Comparison of ENCODE assay signal across 1 cellular context in the genomic region with DNA sequence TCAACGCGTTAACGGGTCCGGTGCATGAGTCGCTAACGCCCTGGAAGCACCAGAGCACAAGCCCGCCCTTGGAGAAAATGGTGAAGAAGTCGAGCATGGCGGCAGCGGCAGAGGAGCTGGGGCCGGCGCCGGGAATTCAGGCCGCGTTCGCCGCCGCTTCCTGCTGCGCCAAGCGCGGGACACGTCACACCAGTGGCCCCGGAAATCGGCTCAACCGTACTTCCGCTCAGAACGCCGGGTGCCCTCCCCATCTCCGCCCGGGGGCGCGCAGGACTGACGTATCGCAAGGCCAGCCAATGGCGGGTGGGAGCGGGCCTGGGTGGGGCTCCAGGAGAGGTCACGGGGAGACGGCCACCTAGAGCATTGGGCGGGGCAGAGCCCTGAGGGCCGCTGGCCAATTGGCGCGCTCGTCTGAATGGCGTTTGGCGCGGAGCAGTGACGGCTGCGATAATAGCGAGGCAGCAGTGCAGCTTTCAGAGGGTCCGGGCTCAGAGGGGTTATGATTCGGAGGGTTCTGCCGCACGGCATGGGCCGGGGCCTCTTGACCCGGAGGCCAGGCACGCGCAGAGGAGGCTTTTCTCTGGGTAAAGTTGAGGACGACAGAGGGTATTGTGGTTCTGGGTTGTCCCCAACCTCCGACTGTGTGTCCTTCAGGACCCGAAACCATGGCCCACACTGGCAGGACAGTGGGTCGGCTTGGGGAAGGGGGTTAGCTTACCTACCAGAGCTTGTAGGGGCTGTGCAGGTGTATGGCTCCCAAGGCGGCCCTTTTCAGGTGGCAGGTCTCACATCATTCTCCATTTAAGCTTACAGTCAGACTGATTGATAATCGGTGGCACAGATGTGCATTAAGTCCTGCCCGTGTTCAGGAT.
TF ChIP-seq lines count a peak whose summit lies in the region.

A gene (plus strand): TSS at position 447 of the 872 bp plus-strand sequence. CDS start 53 bp downstream, at position 500.
A gene with protein sequence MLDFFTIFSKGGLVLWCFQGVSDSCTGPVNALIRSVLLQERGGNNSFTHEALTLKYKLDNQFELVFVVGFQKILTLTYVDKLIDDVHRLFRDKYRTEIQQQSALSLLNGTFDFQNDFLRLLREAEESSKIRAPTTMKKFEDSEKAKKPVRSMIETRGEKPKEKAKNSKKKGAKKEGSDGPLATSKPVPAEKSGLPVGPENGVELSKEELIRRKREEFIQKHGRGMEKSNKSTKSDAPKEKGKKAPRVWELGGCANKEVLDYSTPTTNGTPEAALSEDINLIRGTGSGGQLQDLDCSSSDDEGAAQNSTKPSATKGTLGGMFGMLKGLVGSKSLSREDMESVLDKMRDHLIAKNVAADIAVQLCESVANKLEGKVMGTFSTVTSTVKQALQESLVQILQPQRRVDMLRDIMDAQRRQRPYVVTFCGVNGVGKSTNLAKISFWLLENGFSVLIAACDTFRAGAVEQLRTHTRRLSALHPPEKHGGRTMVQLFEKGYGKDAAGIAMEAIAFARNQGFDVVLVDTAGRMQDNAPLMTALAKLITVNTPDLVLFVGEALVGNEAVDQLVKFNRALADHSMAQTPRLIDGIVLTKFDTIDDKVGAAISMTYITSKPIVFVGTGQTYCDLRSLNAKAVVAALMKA (minus strand): TSS at position 188 of the 872 bp plus-strand sequence. CDS start 91 bp downstream, at position 97.

TF ChIP-seq in HepG2, 621 proteins besides CTCF, POLR2A, EP300 and RAD21 (continued from another document and continues in another):
- TF ChIP-seq, protein P1, sequence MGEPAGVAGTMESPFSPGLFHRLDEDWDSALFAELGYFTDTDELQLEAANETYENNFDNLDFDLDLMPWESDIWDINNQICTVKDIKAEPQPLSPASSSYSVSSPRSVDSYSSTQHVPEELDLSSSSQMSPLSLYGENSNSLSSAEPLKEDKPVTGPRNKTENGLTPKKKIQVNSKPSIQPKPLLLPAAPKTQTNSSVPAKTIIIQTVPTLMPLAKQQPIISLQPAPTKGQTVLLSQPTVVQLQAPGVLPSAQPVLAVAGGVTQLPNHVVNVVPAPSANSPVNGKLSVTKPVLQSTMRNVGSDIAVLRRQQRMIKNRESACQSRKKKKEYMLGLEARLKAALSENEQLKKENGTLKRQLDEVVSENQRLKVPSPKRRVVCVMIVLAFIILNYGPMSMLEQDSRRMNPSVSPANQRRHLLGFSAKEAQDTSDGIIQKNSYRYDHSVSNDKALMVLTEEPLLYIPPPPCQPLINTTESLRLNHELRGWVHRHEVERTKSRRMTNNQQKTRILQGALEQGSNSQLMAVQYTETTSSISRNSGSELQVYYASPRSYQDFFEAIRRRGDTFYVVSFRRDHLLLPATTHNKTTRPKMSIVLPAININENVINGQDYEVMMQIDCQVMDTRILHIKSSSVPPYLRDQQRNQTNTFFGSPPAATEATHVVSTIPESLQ (CRISPR knock-in tag; conservative IDR thresholded peaks at IDR 0.05) = no peak
- TF ChIP-seq, protein P2, sequence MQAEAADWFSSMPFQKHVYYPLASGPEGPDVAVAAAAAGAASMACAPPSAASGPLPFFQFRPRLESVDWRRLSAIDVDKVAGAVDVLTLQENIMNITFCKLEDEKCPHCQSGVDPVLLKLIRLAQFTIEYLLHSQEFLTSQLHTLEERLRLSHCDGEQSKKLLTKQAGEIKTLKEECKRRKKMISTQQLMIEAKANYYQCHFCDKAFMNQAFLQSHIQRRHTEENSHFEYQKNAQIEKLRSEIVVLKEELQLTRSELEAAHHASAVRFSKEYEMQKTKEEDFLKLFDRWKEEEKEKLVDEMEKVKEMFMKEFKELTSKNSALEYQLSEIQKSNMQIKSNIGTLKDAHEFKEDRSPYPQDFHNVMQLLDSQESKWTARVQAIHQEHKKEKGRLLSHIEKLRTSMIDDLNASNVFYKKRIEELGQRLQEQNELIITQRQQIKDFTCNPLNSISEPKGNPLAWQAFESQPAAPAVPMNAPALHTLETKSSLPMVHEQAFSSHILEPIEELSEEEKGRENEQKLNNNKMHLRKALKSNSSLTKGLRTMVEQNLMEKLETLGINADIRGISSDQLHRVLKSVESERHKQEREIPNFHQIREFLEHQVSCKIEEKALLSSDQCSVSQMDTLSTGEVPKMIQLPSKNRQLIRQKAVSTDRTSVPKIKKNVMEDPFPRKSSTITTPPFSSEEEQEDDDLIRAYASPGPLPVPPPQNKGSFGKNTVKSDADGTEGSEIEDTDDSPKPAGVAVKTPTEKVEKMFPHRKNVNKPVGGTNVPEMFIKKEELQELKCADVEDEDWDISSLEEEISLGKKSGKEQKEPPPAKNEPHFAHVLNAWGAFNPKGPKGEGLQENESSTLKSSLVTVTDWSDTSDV (CRISPR knock-in tag; IDR thresholded peaks at IDR 0.05) = no peak
- TF ChIP-seq, protein P3, sequence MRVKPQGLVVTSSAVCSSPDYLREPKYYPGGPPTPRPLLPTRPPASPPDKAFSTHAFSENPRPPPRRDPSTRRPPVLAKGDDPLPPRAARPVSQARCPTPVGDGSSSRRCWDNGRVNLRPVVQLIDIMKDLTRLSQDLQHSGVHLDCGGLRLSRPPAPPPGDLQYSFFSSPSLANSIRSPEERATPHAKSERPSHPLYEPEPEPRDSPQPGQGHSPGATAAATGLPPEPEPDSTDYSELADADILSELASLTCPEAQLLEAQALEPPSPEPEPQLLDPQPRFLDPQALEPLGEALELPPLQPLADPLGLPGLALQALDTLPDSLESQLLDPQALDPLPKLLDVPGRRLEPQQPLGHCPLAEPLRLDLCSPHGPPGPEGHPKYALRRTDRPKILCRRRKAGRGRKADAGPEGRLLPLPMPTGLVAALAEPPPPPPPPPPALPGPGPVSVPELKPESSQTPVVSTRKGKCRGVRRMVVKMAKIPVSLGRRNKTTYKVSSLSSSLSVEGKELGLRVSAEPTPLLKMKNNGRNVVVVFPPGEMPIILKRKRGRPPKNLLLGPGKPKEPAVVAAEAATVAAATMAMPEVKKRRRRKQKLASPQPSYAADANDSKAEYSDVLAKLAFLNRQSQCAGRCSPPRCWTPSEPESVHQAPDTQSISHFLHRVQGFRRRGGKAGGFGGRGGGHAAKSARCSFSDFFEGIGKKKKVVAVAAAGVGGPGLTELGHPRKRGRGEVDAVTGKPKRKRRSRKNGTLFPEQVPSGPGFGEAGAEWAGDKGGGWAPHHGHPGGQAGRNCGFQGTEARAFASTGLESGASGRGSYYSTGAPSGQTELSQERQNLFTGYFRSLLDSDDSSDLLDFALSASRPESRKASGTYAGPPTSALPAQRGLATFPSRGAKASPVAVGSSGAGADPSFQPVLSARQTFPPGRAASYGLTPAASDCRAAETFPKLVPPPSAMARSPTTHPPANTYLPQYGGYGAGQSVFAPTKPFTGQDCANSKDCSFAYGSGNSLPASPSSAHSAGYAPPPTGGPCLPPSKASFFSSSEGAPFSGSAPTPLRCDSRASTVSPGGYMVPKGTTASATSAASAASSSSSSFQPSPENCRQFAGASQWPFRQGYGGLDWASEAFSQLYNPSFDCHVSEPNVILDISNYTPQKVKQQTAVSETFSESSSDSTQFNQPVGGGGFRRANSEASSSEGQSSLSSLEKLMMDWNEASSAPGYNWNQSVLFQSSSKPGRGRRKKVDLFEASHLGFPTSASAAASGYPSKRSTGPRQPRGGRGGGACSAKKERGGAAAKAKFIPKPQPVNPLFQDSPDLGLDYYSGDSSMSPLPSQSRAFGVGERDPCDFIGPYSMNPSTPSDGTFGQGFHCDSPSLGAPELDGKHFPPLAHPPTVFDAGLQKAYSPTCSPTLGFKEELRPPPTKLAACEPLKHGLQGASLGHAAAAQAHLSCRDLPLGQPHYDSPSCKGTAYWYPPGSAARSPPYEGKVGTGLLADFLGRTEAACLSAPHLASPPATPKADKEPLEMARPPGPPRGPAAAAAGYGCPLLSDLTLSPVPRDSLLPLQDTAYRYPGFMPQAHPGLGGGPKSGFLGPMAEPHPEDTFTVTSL (CRISPR knock-in tag; IDR thresholded peaks at IDR 0.05; ENCODE audit: borderline replicate concordance) = no peak
- TF ChIP-seq, protein P4, sequence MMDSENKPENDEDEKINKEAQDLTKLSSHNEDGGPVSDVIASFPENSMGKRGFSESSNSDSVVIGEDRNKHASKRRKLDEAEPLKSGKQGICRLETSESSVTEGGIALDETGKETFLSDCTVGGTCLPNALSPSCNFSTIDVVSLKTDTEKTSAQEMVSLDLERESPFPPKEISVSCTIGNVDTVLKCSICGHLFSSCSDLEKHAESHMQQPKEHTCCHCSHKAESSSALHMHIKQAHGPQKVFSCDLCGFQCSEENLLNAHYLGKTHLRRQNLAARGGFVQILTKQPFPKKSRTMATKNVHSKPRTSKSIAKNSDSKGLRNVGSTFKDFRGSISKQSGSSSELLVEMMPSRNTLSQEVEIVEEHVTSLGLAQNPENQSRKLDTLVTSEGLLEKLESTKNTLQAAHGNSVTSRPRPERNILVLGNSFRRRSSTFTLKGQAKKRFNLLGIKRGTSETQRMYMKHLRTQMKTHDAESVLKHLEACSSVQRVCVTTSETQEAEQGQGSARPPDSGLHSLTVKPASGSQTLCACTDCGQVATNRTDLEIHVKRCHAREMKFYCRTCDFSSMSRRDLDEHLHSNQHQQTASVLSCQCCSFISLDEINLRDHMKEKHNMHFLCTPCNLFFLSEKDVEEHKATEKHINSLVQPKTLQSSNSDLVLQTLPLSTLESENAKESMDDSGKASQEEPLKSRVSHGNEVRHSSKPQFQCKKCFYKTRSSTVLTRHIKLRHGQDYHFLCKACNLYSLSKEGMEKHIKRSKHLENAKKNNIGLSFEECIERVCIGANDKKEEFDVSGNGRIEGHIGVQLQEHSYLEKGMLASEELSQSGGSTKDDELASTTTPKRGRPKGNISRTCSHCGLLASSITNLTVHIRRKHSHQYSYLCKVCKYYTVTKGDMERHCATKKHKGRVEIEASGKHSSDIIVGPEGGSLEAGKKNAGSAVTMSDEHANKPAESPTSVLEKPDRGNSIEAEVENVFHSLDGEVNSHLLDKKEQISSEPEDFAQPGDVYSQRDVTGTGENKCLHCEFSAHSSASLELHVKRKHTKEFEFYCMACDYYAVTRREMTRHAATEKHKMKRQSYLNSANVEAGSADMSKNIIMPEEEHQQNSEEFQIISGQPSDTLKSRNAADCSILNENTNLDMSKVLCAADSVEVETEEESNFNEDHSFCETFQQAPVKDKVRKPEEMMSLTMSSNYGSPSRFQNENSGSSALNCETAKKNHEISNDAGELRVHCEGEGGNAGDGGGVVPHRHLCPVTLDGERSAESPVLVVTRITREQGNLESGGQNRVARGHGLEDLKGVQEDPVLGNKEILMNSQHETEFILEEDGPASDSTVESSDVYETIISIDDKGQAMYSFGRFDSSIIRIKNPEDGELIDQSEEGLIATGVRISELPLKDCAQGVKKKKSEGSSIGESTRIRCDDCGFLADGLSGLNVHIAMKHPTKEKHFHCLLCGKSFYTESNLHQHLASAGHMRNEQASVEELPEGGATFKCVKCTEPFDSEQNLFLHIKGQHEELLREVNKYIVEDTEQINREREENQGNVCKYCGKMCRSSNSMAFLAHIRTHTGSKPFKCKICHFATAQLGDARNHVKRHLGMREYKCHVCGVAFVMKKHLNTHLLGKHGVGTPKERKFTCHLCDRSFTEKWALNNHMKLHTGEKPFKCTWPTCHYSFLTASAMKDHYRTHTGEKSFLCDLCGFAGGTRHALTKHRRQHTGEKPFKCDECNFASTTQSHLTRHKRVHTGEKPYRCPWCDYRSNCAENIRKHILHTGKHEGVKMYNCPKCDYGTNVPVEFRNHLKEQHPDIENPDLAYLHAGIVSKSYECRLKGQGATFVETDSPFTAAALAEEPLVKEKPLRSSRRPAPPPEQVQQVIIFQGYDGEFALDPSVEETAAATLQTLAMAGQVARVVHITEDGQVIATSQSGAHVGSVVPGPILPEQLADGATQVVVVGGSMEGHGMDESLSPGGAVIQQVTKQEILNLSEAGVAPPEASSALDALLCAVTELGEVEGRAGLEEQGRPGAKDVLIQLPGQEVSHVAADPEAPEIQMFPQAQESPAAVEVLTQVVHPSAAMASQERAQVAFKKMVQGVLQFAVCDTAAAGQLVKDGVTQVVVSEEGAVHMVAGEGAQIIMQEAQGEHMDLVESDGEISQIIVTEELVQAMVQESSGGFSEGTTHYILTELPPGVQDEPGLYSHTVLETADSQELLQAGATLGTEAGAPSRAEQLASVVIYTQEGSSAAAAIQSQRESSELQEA (CRISPR knock-in tag; IDR thresholded peaks at IDR 0.05; ENCODE audit: not compliant biosample characterization) = peak; percentile 85
- TF ChIP-seq, protein P5, sequence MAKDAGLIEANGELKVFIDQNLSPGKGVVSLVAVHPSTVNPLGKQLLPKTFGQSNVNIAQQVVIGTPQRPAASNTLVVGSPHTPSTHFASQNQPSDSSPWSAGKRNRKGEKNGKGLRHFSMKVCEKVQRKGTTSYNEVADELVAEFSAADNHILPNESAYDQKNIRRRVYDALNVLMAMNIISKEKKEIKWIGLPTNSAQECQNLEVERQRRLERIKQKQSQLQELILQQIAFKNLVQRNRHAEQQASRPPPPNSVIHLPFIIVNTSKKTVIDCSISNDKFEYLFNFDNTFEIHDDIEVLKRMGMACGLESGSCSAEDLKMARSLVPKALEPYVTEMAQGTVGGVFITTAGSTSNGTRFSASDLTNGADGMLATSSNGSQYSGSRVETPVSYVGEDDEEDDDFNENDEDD (CRISPR knock-in tag; IDR thresholded peaks at IDR 0.05; ENCODE audit: borderline replicate concordance) = peak; percentile 78; the same call in 1 of the 2 replicates
- TF ChIP-seq ZKSCAN5 (CRISPR knock-in tag; IDR thresholded peaks at IDR 0.05) = no peak
- TF ChIP-seq, protein P6, sequence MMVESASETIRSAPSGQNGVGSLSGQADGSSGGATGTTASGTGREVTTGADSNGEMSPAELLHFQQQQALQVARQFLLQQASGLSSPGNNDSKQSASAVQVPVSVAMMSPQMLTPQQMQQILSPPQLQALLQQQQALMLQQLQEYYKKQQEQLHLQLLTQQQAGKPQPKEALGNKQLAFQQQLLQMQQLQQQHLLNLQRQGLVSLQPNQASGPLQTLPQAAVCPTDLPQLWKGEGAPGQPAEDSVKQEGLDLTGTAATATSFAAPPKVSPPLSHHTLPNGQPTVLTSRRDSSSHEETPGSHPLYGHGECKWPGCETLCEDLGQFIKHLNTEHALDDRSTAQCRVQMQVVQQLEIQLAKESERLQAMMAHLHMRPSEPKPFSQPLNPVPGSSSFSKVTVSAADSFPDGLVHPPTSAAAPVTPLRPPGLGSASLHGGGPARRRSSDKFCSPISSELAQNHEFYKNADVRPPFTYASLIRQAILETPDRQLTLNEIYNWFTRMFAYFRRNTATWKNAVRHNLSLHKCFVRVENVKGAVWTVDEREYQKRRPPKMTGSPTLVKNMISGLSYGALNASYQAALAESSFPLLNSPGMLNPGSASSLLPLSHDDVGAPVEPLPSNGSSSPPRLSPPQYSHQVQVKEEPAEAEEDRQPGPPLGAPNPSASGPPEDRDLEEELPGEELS (CRISPR knock-in tag; IDR thresholded peaks at IDR 0.05) = peak; percentile 16; the same call in 1 of the 2 replicates
- TF ChIP-seq, protein P7, sequence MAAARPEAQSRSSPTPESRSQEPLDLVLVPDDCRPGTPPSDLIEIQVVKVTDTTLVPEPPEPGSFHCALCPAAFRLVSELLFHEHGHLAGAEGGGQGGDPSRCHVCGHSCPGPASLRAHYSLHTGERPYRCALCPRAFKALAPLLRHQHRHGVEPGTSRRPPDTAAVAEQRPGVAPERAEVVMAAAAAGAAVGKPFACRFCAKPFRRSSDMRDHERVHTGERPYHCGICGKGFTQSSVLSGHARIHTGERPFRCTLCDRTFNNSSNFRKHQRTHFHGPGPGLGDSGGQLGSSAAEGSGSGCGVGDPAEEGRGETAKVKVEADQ (CRISPR knock-in tag; IDR thresholded peaks at IDR 0.05; ENCODE audit: borderline replicate concordance) = peak; percentile 79; the same call in 1 of the 2 replicates
- no peak for TF ChIP-seq MYNN (CRISPR knock-in tag; IDR thresholded peaks at IDR 0.05; ENCODE audit: low read depth)
- TF ChIP-seq SMYD3 (CRISPR knock-in tag; IDR thresholded peaks at IDR 0.05) = no peak
- no peak for TF ChIP-seq ZMYM2 (CRISPR knock-in tag; IDR thresholded peaks at IDR 0.05)
